In the genomic region with DNA sequence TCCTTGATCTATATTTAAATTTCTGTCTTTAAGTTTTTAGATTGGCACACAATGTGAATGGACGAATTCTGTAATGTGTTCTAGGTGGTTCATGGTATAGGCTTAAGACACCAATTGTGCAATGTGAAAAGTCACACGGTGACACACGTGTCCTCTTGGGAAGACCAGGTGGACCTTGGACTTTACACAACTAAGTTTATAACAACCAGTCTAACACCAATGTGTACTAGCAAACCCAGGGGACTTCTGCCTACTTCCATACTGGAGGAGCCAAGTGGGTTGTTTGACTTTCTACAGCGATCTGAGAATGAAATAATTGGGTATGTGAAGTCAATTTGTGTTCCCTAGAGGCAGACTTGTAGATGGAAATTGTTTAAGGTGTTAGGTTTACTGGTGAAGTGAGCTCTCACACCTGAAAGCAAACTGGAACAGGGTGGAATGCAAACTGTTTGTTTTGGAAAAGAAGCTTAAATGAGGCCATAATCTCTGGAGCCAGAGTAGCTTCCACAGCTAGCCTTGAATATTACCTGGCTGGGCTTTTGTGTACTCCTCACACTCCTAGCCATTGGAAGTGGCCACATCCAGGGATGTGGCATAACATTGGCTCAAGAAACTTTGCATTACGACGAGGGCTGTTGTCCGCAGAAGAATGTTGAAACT, we compare ENCODE assay signal across 1 cellular context.
TF ChIP-seq lines count a peak whose summit lies in the region.

No MANE protein-coding gene starts in this region.

TF ChIP-seq in K562, 482 proteins besides CTCF, POLR2A, EP300 and RAD21:
- TF ChIP-seq, protein P1, sequence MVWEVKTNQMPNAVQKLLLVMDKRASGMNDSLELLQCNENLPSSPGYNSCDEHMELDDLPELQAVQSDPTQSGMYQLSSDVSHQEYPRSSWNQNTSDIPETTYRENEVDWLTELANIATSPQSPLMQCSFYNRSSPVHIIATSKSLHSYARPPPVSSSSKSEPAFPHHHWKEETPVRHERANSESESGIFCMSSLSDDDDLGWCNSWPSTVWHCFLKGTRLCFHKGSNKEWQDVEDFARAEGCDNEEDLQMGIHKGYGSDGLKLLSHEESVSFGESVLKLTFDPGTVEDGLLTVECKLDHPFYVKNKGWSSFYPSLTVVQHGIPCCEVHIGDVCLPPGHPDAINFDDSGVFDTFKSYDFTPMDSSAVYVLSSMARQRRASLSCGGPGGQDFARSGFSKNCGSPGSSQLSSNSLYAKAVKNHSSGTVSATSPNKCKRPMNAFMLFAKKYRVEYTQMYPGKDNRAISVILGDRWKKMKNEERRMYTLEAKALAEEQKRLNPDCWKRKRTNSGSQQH (CRISPR knock-in tag; IDR thresholded peaks at IDR 0.05), result no peak
- TF ChIP-seq WHSC1 (IDR thresholded peaks at IDR 0.05; ENCODE audit: low read length), result peak; percentile 37
